In genomic region chr1:99639945-99640344, GRCh38 we compare ENCODE assay signal across 9 cellular contexts. TPM values are rescaled to one million over a fixed set of nuclear protein-coding genes. Genes with fewer than 3 reads are reported as not detected.
"Had no signal": no experiment of that assay in that cellular context is flagged by ENCODE, and none has a peak within 500 bp of the region (broad histone marks: within the 10 kb centered on the region; RNA-seq: fewer than 3 reads in every experiment).

No MANE protein-coding gene starts in this region.

- H3K4me2 ChIP-seq: KMS-11 had no signal

- H2AFZ ChIP-seq: GM23248 had no signal

- H3K9me3 ChIP-seq: HAP-1 had no signal

- ATAC-seq: HCT116 had no signal

- H3K27ac ChIP-seq: GM23248, KMS-11 had no signal

- H3K36me3 ChIP-seq: HAP-1 had no signal

- DNase-seq: GM23248, GOT3, H7, HFFc6, KBM-7 had no signal

- H3K9ac ChIP-seq: GM23248, KMS-11 had no signal

- H3K4me3 ChIP-seq: GM23248, HAP-1 had no signal

- FAIRE-seq: HTR-8/SVneo had no signal

RNA-seq across cellular contexts. Expression of gene PALMD, which starts 6.0 kb away (rescaled TPM):
- total RNA-seq: H7, HFFc6 had no signal
